1 cellular context compared by ENCODE assay signal in genomic region chr22:20246368-20247009, GRCh38.
TF ChIP-seq lines count a peak whose summit lies in the region.

No MANE protein-coding gene starts in this region.

TF ChIP-seq in HEK293, 187 proteins besides CTCF, POLR2A, EP300 and RAD21 (continued from another document):
- TF ChIP-seq ZNF398 (tag by site-specific recombination; IDR thresholded peaks at IDR 0.05) (peak; percentile 60; the same call in 1 of the 2 replicates), GLIS1 (tag by site-specific recombination; IDR thresholded peaks at IDR 0.05) (peak; percentile 34; the same call in 1 of the 2 replicates), ZIC2 (tag by site-specific recombination; IDR thresholded peaks at IDR 0.05) (0 out of 2 replicates have a peak, but pooled peaks have one; percentile 39), ZBTB6 (tag by site-specific recombination; IDR thresholded peaks at IDR 0.05) (no peak), EGR2 (tag by site-specific recombination; IDR thresholded peaks at IDR 0.05; ENCODE audit: low read depth) (peak; percentile 40; the same call in 1 of the 2 replicates), HIC1 (tag by site-specific recombination; IDR thresholded peaks at IDR 0.05) (peak; percentile 37; the same call in 1 of the 2 replicates), WT1 (tag by site-specific recombination; IDR thresholded peaks at IDR 0.05) (peak; percentile 42; the same call in 1 of the 2 replicates)
